ENCODE assay signal across 11 cellular contexts in genomic region chr15:36075333-36075732, GRCh38.
"Had no signal": no experiment of that assay in that cellular context is flagged by ENCODE, and none has a peak within 500 bp of the region (broad histone marks: within the 10 kb centered on the region; RNA-seq: fewer than 3 reads in every experiment).

No MANE protein-coding gene starts in this region.

- FAIRE-seq: urothelium cell line had no signal

- H3K27ac ChIP-seq: colonic mucosa, neutrophil, thyroid gland had no signal

- H3K4me3 ChIP-seq: colonic mucosa, thyroid gland had no signal

- H3K27me3 ChIP-seq: colonic mucosa, neutrophil, thyroid gland had no signal

- H3K36me3 ChIP-seq: colonic mucosa, neutrophil, thyroid gland had no signal

- DNase-seq: activated CD4-positive, alpha-beta T cell treated with anti-CD3 and anti-CD28 coated beads for 48 hours; activated naive CD4-positive, alpha-beta T cell treated with anti-CD3 and anti-CD28 coated beads for 36 hours; caudate nucleus; colonic mucosa; effector CD4-positive, alpha-beta T cell; head of caudate nucleus; naive thymus-derived CD4-positive, alpha-beta T cell; posterior cingulate gyrus; thyroid gland had no signal

- H3K9me3 ChIP-seq: colonic mucosa, neutrophil, thyroid gland had no signal

- H3K4me1 ChIP-seq: colonic mucosa, thyroid gland had no signal
